Comparison of ENCODE assay signal across 24 cellular contexts in the genomic region with DNA sequence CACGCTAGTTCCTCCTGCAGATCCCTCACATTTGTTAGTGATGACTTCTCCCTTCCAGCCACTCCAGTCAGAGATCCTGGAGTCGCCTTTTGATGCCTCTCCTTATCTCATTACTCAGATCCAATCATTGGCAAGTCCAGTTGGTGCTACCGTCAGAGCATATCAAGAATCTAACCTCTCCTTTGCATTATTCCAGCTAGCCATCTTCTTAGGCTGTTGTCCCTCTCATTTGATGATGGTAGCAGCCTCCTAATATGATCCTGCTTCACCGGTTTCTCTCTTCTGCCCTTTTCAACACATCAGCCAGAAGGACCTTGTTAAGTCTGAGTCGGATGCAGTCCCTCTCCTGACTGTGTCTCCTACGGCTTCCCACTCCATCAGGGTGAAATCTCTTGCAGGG.
"Had no signal": no experiment of that assay in that cellular context is flagged by ENCODE, and none has a peak within 500 bp of the region (broad histone marks: within the 10 kb centered on the region; RNA-seq: fewer than 3 reads in every experiment).

No MANE protein-coding gene starts in this region.

- H3K4me1 ChIP-seq: thyroid gland, upper lobe of left lung, upper lobe of right lung had no signal

- H3K27me3 ChIP-seq: stomach, suprapubic skin, testis, thyroid gland, tibial artery, transverse colon, upper lobe of left lung, upper lobe of right lung, uterus, vagina had no signal

- H3K36me3 ChIP-seq: stomach, suprapubic skin, thoracic aorta, thyroid gland, tibial artery, tibial nerve, transverse colon, upper lobe of left lung, upper lobe of right lung, uterus, vagina had no signal

- ATAC-seq: stimulated activated naive B cell treated with anti-CD40 and anti-IgM and Interleukin-4, amounts not matched to agents 10 μg/mL and 1 μg/mL and 100 μg/mL, for 72 hours; stimulated activated naive CD8-positive, alpha-beta T cell treated with anti-CD3 and anti-CD28 coated beads, Interleukin-15, amount 100 ng/mL, for 72 hours; stimulated activated naive CD8-positive, alpha-beta T cell treated with anti-CD3 and anti-CD28 coated beads, Interleukin-15, Interleukin-2, amounts not matched to agents 100 U/mL and 50 U/mL, for 24 hours; upper lobe of right lung had no signal

- FAIRE-seq: urothelium cell line had no signal

- DNase-seq: stimulated activated CD4-positive, alpha-beta T cell treated with anti-CD3 and anti-CD28 coated beads, Interleukin-2, amount 100 ng/mL, for 48 hours; stimulated activated CD4-positive, alpha-beta T cell treated with anti-CD3 and anti-CD28 coated beads, Interleukin-4, amount 100 ng/mL, for 1 hour; stimulated activated CD4-positive, alpha-beta T cell treated with anti-CD3 and anti-CD28 coated beads, Interleukin-4, amount 100 ng/mL, for 24 hours; stimulated activated CD4-positive, alpha-beta T cell treated with anti-CD3 and anti-CD28 coated beads, Interleukin-4, amount 100 ng/mL, for 4 hours; stimulated activated CD8-positive, alpha-beta memory T cell treated with anti-CD3 and anti-CD28 coated beads, Interleukin-4, amount 100 ng/mL, for 48 hours; stimulated activated naive B cell treated with anti-CD40 and anti-IgM and Interleukin-4, amounts not matched to agents 10 μg/mL and 1 μg/mL and 100 μg/mL, for 72 hours; stimulated activated naive CD4-positive, alpha-beta T cell; stimulated activated naive CD4-positive, alpha-beta T cell treated with Interleukin-2 at 50 U/mL for 16 hours; stimulated activated naive CD8-positive, alpha-beta T cell treated with anti-CD3 and anti-CD28 coated beads, Interleukin-15, amount 100 ng/mL, for 72 hours; stimulated activated naive CD8-positive, alpha-beta T cell treated with anti-CD3 and anti-CD28 coated beads, Interleukin-15, Interleukin-2, amounts not matched to agents 100 U/mL and 50 U/mL, for 24 hours; stomach; substantia nigra; testis; thyroid gland; tibial artery; transverse colon; upper lobe of left lung; upper lobe of right lung; uterus had no signal

- H3K27ac ChIP-seq: stomach, suprapubic skin, testis, thoracic aorta, thyroid gland, tibial artery, tibial nerve, upper lobe of left lung, upper lobe of right lung had no signal

- H3K4me3 ChIP-seq: stomach, suprapubic skin, testis, thoracic aorta, thyroid gland, tibial artery, tibial nerve, transverse colon, upper lobe of left lung, upper lobe of right lung, uterus, vagina had no signal

- H3K9me3 ChIP-seq: stomach, suprapubic skin, testis, thoracic aorta, thyroid gland, tibial artery, tibial nerve, transverse colon, upper lobe of left lung, upper lobe of right lung, uterus, vagina had no signal
